37 cellular contexts compared by ENCODE assay signal in the genomic region with DNA sequence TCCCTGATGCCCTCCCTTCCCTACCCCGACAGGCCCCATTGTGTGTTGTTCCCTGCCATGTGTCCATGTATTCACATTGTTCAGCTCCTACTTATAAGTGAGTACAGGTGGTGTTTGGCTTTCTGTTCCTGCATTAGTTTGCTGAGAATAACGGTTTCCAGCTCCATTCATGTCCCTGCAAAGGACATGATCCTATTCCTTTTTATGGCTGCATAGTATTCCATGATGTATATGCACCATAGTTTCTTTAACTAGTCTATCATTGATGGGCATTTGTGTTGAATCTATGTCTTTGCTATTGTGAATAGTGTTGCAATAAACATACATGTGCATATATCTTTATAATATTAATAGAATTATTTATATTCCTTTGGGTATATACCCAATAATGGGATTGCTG.
"Had no signal": no experiment of that assay in that cellular context is flagged by ENCODE, and none has a peak within 500 bp of the region (broad histone marks: within the 10 kb centered on the region; RNA-seq: fewer than 3 reads in every experiment).

No MANE protein-coding gene starts in this region.

- FAIRE-seq: astrocyte, colon, TTC549 had no signal

- H3K9me3 Mint-ChIP-seq: activated naive CD4-positive, alpha-beta T cell treated with anti-CD3 and anti-CD28 coated beads, Interleukin-2, amount 50 U/mL, for 24 hours; activated T-cell treated with anti-CD3 and anti-CD28 coated beads, Interleukin-2, amount 50 U/mL, for 4 hours; activated T-helper 17 cell treated with anti-CD3 and anti-CD28 coated beads, Interleukin-2, amount 50 U/mL, for 72 hours had no signal

- ATAC-seq: activated CD8-positive, alpha-beta T cell treated with anti-CD3 and anti-CD28 coated beads for 36 hours; activated T-cell treated with anti-CD3 and anti-CD28 coated beads, Interleukin-2, amount 50 U/mL, for 4 hours; activated T-cell treated with anti-CD3 and anti-CD28 coated beads, Interleukin-2, amount 50 U/mL, for 72 hours; activated T-helper 17 cell treated with anti-CD3 and anti-CD28 coated beads, Interleukin-2, amount 50 U/mL, for 72 hours; body of pancreas had no signal

- H3K36me3 ChIP-seq: adrenal gland, brain microvascular endothelial cell, breast epithelium had no signal

- H3K9me3 ChIP-seq: adrenal gland, body of pancreas had no signal

- H3K27me3 ChIP-seq: adrenal gland, body of pancreas, brain microvascular endothelial cell, breast epithelium had no signal

- H3K4me1 ChIP-seq: body of pancreas, breast epithelium had no signal

- H3K27ac Mint-ChIP-seq: activated B cell treated with CpG ODN at 0.5 μM for 24 hours; activated CD4-positive, alpha-beta memory T cell treated with anti-CD3 and anti-CD28 coated beads for 36 hours; activated CD4-positive, alpha-beta T cell treated with anti-CD3 and anti-CD28 coated beads, Interleukin-2, amount 10 ng/mL, durations not matched to agents 24 days and 14 days; activated CD8-positive, alpha-beta T cell treated with anti-CD3 and anti-CD28 coated beads for 36 hours; activated naive CD4-positive, alpha-beta T cell treated with anti-CD3 and anti-CD28 coated beads, Interleukin-2, amount 10 ng/mL, durations not matched to agents 7 days and 5 days; activated naive CD4-positive, alpha-beta T cell treated with anti-CD3 and anti-CD28 coated beads, Interleukin-2, amount 50 U/mL, for 24 hours; activated naive CD8-positive, alpha-beta T cell treated with anti-CD3 and anti-CD28 coated beads for 36 hours; activated T-cell treated with anti-CD3 and anti-CD28 coated beads, Interleukin-2, amount 50 U/mL, for 72 hours; activated T-helper 17 cell treated with anti-CD3 and anti-CD28 coated beads, Interleukin-2, amount 50 U/mL, for 72 hours; T-helper 1 cell treated with Interleukin-12 subunit alpha and Interleukin-12 subunit beta and Interleukin-4 antibody, amounts not matched to agents 30 μg/mL and 1 μg/mL, for 36 hours; T-helper 2 cell treated with Interferon-gamma antibody and Interleukin-4, amounts not matched to agents 5 μg/mL and 100 μg/mL, for 36 hours had no signal

- H3K27ac ChIP-seq: adrenal gland, body of pancreas, brain microvascular endothelial cell, breast epithelium, VCaP had no signal

- H3K36me3 Mint-ChIP-seq: activated naive CD4-positive, alpha-beta T cell treated with anti-CD3 and anti-CD28 coated beads, Interleukin-2, amount 50 U/mL, for 24 hours had no signal

- H3K4me3 Mint-ChIP-seq: activated B cell treated with CpG ODN at 0.5 μM for 24 hours; activated CD4-positive, alpha-beta memory T cell treated with anti-CD3 and anti-CD28 coated beads for 36 hours; activated CD4-positive, alpha-beta T cell treated with anti-CD3 and anti-CD28 coated beads, Interleukin-2, amount 10 ng/mL, durations not matched to agents 24 days and 14 days; activated CD8-positive, alpha-beta T cell treated with anti-CD3 and anti-CD28 coated beads for 36 hours; activated naive CD4-positive, alpha-beta T cell treated with anti-CD3 and anti-CD28 coated beads, Interleukin-2, amount 10 ng/mL, durations not matched to agents 7 days and 5 days; activated naive CD4-positive, alpha-beta T cell treated with anti-CD3 and anti-CD28 coated beads, Interleukin-2, amount 50 U/mL, for 24 hours; activated naive CD8-positive, alpha-beta T cell treated with anti-CD3 and anti-CD28 coated beads for 36 hours; activated T-cell treated with anti-CD3 and anti-CD28 coated beads, Interleukin-2, amount 50 U/mL, for 4 hours; activated T-cell treated with anti-CD3 and anti-CD28 coated beads, Interleukin-2, amount 50 U/mL, for 72 hours; activated T-helper 1 cell treated with anti-CD3 and anti-CD28 coated beads, Interleukin-12 subunit alpha, Interleukin-12 subunit beta, Interleukin-2, Interleukin-4 antibody, amounts not matched to agents 30 ng/mL and 10 ng/mL and 1 ng/mL, durations not matched to agents 14 hours and 24 hours and 36 hours; activated T-helper 17 cell treated with anti-CD3 and anti-CD28 coated beads, Interleukin-2, amount 50 U/mL, for 72 hours; T-helper 1 cell treated with Interleukin-12 subunit alpha and Interleukin-12 subunit beta and Interleukin-4 antibody, amounts not matched to agents 30 μg/mL and 1 μg/mL, for 36 hours; T-helper 2 cell treated with Interferon-gamma antibody and Interleukin-4, amounts not matched to agents 5 μg/mL and 100 μg/mL, for 36 hours had no signal

- H3K27me3 Mint-ChIP-seq: activated B cell treated with CpG ODN at 0.5 μM for 24 hours; activated CD4-positive, alpha-beta memory T cell treated with anti-CD3 and anti-CD28 coated beads for 36 hours; activated CD4-positive, alpha-beta T cell treated with anti-CD3 and anti-CD28 coated beads, Interleukin-2, amount 10 ng/mL, durations not matched to agents 24 days and 14 days; activated CD8-positive, alpha-beta T cell treated with anti-CD3 and anti-CD28 coated beads for 36 hours; activated naive CD4-positive, alpha-beta T cell treated with anti-CD3 and anti-CD28 coated beads, Interleukin-2, amount 10 ng/mL, durations not matched to agents 7 days and 5 days; activated naive CD4-positive, alpha-beta T cell treated with anti-CD3 and anti-CD28 coated beads, Interleukin-2, amount 50 U/mL, for 24 hours; activated naive CD8-positive, alpha-beta T cell treated with anti-CD3 and anti-CD28 coated beads for 36 hours; activated T-helper 17 cell treated with anti-CD3 and anti-CD28 coated beads, Interleukin-2, amount 50 U/mL, for 72 hours had no signal

- DNase-seq: activated B cell treated with CpG ODN at 0.5 μM for 24 hours; activated CD4-positive, alpha-beta memory T cell treated with anti-CD3 and anti-CD28 coated beads for 36 hours; activated CD4-positive, alpha-beta T cell treated with anti-CD3 and anti-CD28 coated beads for 4 hours; activated CD4-positive, alpha-beta T cell treated with anti-CD3 and anti-CD28 coated beads, Interleukin-2, amount 10 ng/mL, durations not matched to agents 24 days and 14 days; activated CD4-positive, alpha-beta T cell treated with anti-CD3 and anti-CD28 coated beads, Interleukin-2, amount 50 U/mL, for 1 hour; activated CD4-positive, alpha-beta T cell treated with anti-CD3 and anti-CD28 coated beads, Interleukin-2, amount 50 U/mL, for 4 hours; activated CD4-positive, CD25-positive, alpha-beta regulatory T cell treated with anti-CD3 and anti-CD28 coated beads, Interleukin-2, amount 50 U/mL, for 72 hours; activated CD8-positive, alpha-beta memory T cell treated with anti-CD3 and anti-CD28 coated beads, Interleukin-2, amount 50 U/mL, for 4 hours; activated CD8-positive, alpha-beta T cell treated with anti-CD3 and anti-CD28 coated beads for 36 hours; activated effector memory CD4-positive, alpha-beta T cell treated with anti-CD3 and anti-CD28 coated beads, Interleukin-2, amount 50 U/mL, for 16 hours; activated gamma-delta T cell treated with Interleukin-2 at 50 U/mL for 16 hours; activated naive CD4-positive, alpha-beta T cell; activated naive CD4-positive, alpha-beta T cell treated with anti-CD3 and anti-CD28 coated beads, Interleukin-2, amount 10 ng/mL, durations not matched to agents 7 days and 5 days; activated naive CD8-positive, alpha-beta T cell treated with anti-CD3 and anti-CD28 coated beads for 36 hours; activated T-cell treated with anti-CD3 and anti-CD28 coated beads for 4 hours; activated T-cell treated with anti-CD3 and anti-CD28 coated beads, Interleukin-2, amount 50 U/mL, for 1 hour; activated T-cell treated with anti-CD3 and anti-CD28 coated beads, Interleukin-2, amount 50 U/mL, for 4 hours; activated T-cell treated with anti-CD3 and anti-CD28 coated beads, Interleukin-2, amount 50 U/mL, for 72 hours; adrenal gland; amniotic stem cell; aorta; body of pancreas; brain microvascular endothelial cell; central memory CD4-positive, alpha-beta T cell; T-helper 1 cell; T-helper 2 cell; T-helper 9 cell had no signal

- H3K4me3 ChIP-seq: adrenal gland, body of pancreas, breast epithelium had no signal
